In the genomic region with DNA sequence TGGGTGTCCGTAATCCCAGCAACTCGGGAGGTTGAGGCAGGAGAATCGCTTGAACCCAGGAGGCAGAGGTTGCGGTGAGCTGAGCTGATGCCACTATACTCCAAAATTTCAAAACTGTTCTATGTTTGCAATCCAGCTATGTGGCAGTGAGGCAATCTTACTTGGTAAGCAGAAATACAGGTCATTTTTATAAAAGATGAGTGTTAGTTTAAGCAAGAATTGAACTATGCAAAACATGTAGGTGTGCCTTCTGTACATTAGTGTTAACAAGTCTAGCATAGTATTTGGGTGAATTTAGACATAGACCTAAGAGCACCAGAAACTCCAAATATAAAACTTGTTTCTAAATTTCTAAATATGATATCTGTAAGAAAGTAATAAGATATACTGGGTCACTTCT, we compare ENCODE assay signal across 36 cellular contexts. TPM values are rescaled to one million over a fixed set of nuclear protein-coding genes. Genes with fewer than 3 reads are reported as not detected.
"Had no signal": no experiment of that assay in that cellular context is flagged by ENCODE, and none has a peak within 500 bp of the region (broad histone marks: within the 10 kb centered on the region; RNA-seq: fewer than 3 reads in every experiment).

No MANE protein-coding gene starts in this region.

- H3K36me3 Mint-ChIP-seq: activated CD4-positive, alpha-beta memory T cell treated with anti-CD3 and anti-CD28 coated beads for 36 hours; activated naive CD8-positive, alpha-beta T cell; activated naive CD8-positive, alpha-beta T cell treated with anti-CD3 and anti-CD28 coated beads, Interleukin-2, amount 10 ng/mL, durations not matched to agents 7 days and 5 days; brain had no signal

- H3K27ac ChIP-seq: ascending aorta, VCaP had no signal

- H3K4me3 Mint-ChIP-seq: activated B cell treated with CpG ODN at 0.5 μM for 24 hours; activated CD4-positive, alpha-beta memory T cell treated with anti-CD3 and anti-CD28 coated beads for 36 hours; activated CD4-positive, alpha-beta T cell treated with anti-CD3 and anti-CD28 coated beads, Interleukin-2, amount 10 ng/mL, durations not matched to agents 24 days and 14 days; activated CD8-positive, alpha-beta T cell treated with anti-CD3 and anti-CD28 coated beads for 36 hours; activated naive CD4-positive, alpha-beta T cell treated with anti-CD3 and anti-CD28 coated beads for 36 hours; activated naive CD8-positive, alpha-beta T cell; activated naive CD8-positive, alpha-beta T cell treated with anti-CD3 and anti-CD28 coated beads, Interleukin-2, amount 10 ng/mL, durations not matched to agents 7 days and 5 days; activated naive CD8-positive, alpha-beta T cell treated with anti-CD3 and anti-CD28 coated beads, Interleukin-2, amount 50 U/mL, for 24 hours; activated T-cell treated with anti-CD3 and anti-CD28 coated beads, Interleukin-2, amount 50 U/mL, for 4 hours; activated T-cell treated with anti-CD3 and anti-CD28 coated beads, Interleukin-2, amount 50 U/mL, for 72 hours; activated T-helper 1 cell treated with anti-CD3 and anti-CD28 coated beads, Interleukin-12 subunit alpha, Interleukin-12 subunit beta, Interleukin-2, Interleukin-4 antibody, amounts not matched to agents 30 ng/mL and 10 ng/mL and 1 ng/mL, durations not matched to agents 14 hours and 24 hours and 36 hours; activated T-helper 17 cell treated with anti-CD3 and anti-CD28 coated beads, Interleukin-2, amount 50 U/mL, for 72 hours; brain; T-helper 1 cell treated with Interleukin-12 subunit alpha and Interleukin-12 subunit beta and Interleukin-4 antibody, amounts not matched to agents 30 μg/mL and 1 μg/mL, for 36 hours; T-helper 2 cell treated with Interferon-gamma antibody and Interleukin-4, amounts not matched to agents 5 μg/mL and 100 μg/mL, for 36 hours had no signal

- DNase-seq: activated B cell treated with CpG ODN at 0.5 μM for 24 hours; activated CD4-positive, alpha-beta memory T cell treated with anti-CD3 and anti-CD28 coated beads for 36 hours; activated CD4-positive, alpha-beta T cell treated with anti-CD3 and anti-CD28 coated beads for 4 hours; activated CD4-positive, alpha-beta T cell treated with anti-CD3 and anti-CD28 coated beads, Interleukin-2, amount 10 ng/mL, durations not matched to agents 24 days and 14 days; activated CD4-positive, alpha-beta T cell treated with anti-CD3 and anti-CD28 coated beads, Interleukin-2, amount 50 U/mL, for 1 hour; activated CD4-positive, alpha-beta T cell treated with anti-CD3 and anti-CD28 coated beads, Interleukin-2, amount 50 U/mL, for 4 hours; activated CD4-positive, CD25-positive, alpha-beta regulatory T cell treated with anti-CD3 and anti-CD28 coated beads, Interleukin-2, amount 50 U/mL, for 72 hours; activated CD8-positive, alpha-beta memory T cell treated with anti-CD3 and anti-CD28 coated beads, Interleukin-2, amount 50 U/mL, for 4 hours; activated CD8-positive, alpha-beta T cell treated with anti-CD3 and anti-CD28 coated beads for 36 hours; activated effector memory CD4-positive, alpha-beta T cell treated with anti-CD3 and anti-CD28 coated beads, Interleukin-2, amount 50 U/mL, for 16 hours; activated gamma-delta T cell treated with Interleukin-2 at 50 U/mL for 16 hours; activated naive CD4-positive, alpha-beta T cell; activated naive CD4-positive, alpha-beta T cell treated with anti-CD3 and anti-CD28 coated beads for 36 hours; activated naive CD4-positive, alpha-beta T cell treated with anti-CD3 and anti-CD28 coated beads, Interleukin-2, amount 50 U/mL, for 16 hours; activated naive CD8-positive, alpha-beta T cell treated with anti-CD3 and anti-CD28 coated beads, Interleukin-2, amount 10 ng/mL, durations not matched to agents 7 days and 5 days; activated naive CD8-positive, alpha-beta T cell treated with anti-CD3 and anti-CD28 coated beads, Interleukin-2, amount 50 U/mL, for 24 hours; activated T-cell treated with anti-CD3 and anti-CD28 coated beads for 4 hours; activated T-cell treated with anti-CD3 and anti-CD28 coated beads, Interleukin-2, amount 50 U/mL, for 1 hour; activated T-cell treated with anti-CD3 and anti-CD28 coated beads, Interleukin-2, amount 50 U/mL, for 4 hours; activated T-cell treated with anti-CD3 and anti-CD28 coated beads, Interleukin-2, amount 50 U/mL, for 72 hours; amygdala; anterior cingulate cortex; central memory CD4-positive, alpha-beta T cell; T-helper 1 cell; T-helper 2 cell; T-helper 9 cell had no signal

- H3K4me1 Mint-ChIP-seq: activated B cell treated with CpG ODN at 0.5 μM for 24 hours; activated CD4-positive, alpha-beta T cell treated with anti-CD3 and anti-CD28 coated beads, Interleukin-2, amount 10 ng/mL, durations not matched to agents 24 days and 14 days; activated naive CD8-positive, alpha-beta T cell treated with anti-CD3 and anti-CD28 coated beads, Interleukin-2, amount 10 ng/mL, durations not matched to agents 7 days and 5 days; activated naive CD8-positive, alpha-beta T cell treated with anti-CD3 and anti-CD28 coated beads, Interleukin-2, amount 50 U/mL, for 24 hours; activated T-helper 17 cell treated with anti-CD3 and anti-CD28 coated beads, Interleukin-2, amount 50 U/mL, for 72 hours; brain had no signal

- H3K27me3 Mint-ChIP-seq: activated B cell treated with CpG ODN at 0.5 μM for 24 hours; activated CD4-positive, alpha-beta memory T cell treated with anti-CD3 and anti-CD28 coated beads for 36 hours; activated CD4-positive, alpha-beta T cell treated with anti-CD3 and anti-CD28 coated beads, Interleukin-2, amount 10 ng/mL, durations not matched to agents 24 days and 14 days; activated CD8-positive, alpha-beta T cell treated with anti-CD3 and anti-CD28 coated beads for 36 hours; activated naive CD8-positive, alpha-beta T cell; activated naive CD8-positive, alpha-beta T cell treated with anti-CD3 and anti-CD28 coated beads, Interleukin-2, amount 10 ng/mL, durations not matched to agents 7 days and 5 days; activated naive CD8-positive, alpha-beta T cell treated with anti-CD3 and anti-CD28 coated beads, Interleukin-2, amount 50 U/mL, for 24 hours; activated T-helper 17 cell treated with anti-CD3 and anti-CD28 coated beads, Interleukin-2, amount 50 U/mL, for 72 hours; brain had no signal

- H3K9me3 Mint-ChIP-seq: activated B cell treated with CpG ODN at 0.5 μM for 24 hours; activated CD4-positive, alpha-beta T cell treated with anti-CD3 and anti-CD28 coated beads, Interleukin-2, amount 10 ng/mL, durations not matched to agents 24 days and 14 days; activated naive CD4-positive, alpha-beta T cell treated with anti-CD3 and anti-CD28 coated beads for 36 hours; activated naive CD8-positive, alpha-beta T cell treated with anti-CD3 and anti-CD28 coated beads, Interleukin-2, amount 10 ng/mL, durations not matched to agents 7 days and 5 days; activated T-cell treated with anti-CD3 and anti-CD28 coated beads, Interleukin-2, amount 50 U/mL, for 72 hours; activated T-helper 17 cell treated with anti-CD3 and anti-CD28 coated beads, Interleukin-2, amount 50 U/mL, for 72 hours; brain; T-helper 1 cell treated with Interleukin-12 subunit alpha and Interleukin-12 subunit beta and Interleukin-4 antibody, amounts not matched to agents 30 μg/mL and 1 μg/mL, for 36 hours had no signal

- ATAC-seq: activated CD8-positive, alpha-beta T cell treated with anti-CD3 and anti-CD28 coated beads for 36 hours; activated naive CD8-positive, alpha-beta T cell treated with anti-CD3 and anti-CD28 coated beads, Interleukin-2, amount 50 U/mL, for 24 hours; activated T-cell treated with anti-CD3 and anti-CD28 coated beads, Interleukin-2, amount 50 U/mL, for 4 hours; activated T-cell treated with anti-CD3 and anti-CD28 coated beads, Interleukin-2, amount 50 U/mL, for 72 hours; activated T-helper 17 cell treated with anti-CD3 and anti-CD28 coated beads, Interleukin-2, amount 50 U/mL, for 72 hours had no signal

- H3K27ac Mint-ChIP-seq: activated B cell treated with CpG ODN at 0.5 μM for 24 hours; activated CD4-positive, alpha-beta memory T cell treated with anti-CD3 and anti-CD28 coated beads for 36 hours; activated CD4-positive, alpha-beta T cell treated with anti-CD3 and anti-CD28 coated beads, Interleukin-2, amount 10 ng/mL, durations not matched to agents 24 days and 14 days; activated CD8-positive, alpha-beta T cell treated with anti-CD3 and anti-CD28 coated beads for 36 hours; activated naive CD4-positive, alpha-beta T cell treated with anti-CD3 and anti-CD28 coated beads for 36 hours; activated naive CD8-positive, alpha-beta T cell; activated naive CD8-positive, alpha-beta T cell treated with anti-CD3 and anti-CD28 coated beads, Interleukin-2, amount 10 ng/mL, durations not matched to agents 7 days and 5 days; activated naive CD8-positive, alpha-beta T cell treated with anti-CD3 and anti-CD28 coated beads, Interleukin-2, amount 50 U/mL, for 24 hours; activated T-cell treated with anti-CD3 and anti-CD28 coated beads, Interleukin-2, amount 50 U/mL, for 72 hours; activated T-helper 1 cell treated with anti-CD3 and anti-CD28 coated beads, Interleukin-12 subunit alpha, Interleukin-12 subunit beta, Interleukin-2, Interleukin-4 antibody, amounts not matched to agents 30 ng/mL and 10 ng/mL and 1 ng/mL, durations not matched to agents 14 hours and 24 hours and 36 hours; activated T-helper 17 cell treated with anti-CD3 and anti-CD28 coated beads, Interleukin-2, amount 50 U/mL, for 72 hours; brain; T-helper 1 cell treated with Interleukin-12 subunit alpha and Interleukin-12 subunit beta and Interleukin-4 antibody, amounts not matched to agents 30 μg/mL and 1 μg/mL, for 36 hours; T-helper 2 cell treated with Interferon-gamma antibody and Interleukin-4, amounts not matched to agents 5 μg/mL and 100 μg/mL, for 36 hours had no signal

- H3K4me3 ChIP-seq: ascending aorta had no signal

RNA-seq across cellular contexts. Expression of a gene that starts 7.2 kb away (rescaled TPM):
- total RNA-seq: activated B cell treated with CpG ODN at 0.5 μM for 24 hours; activated CD4-positive, alpha-beta T cell treated with anti-CD3 and anti-CD28 coated beads, Interleukin-2, amount 10 ng/mL, durations not matched to agents 24 days and 14 days; activated T-cell treated with anti-CD3 and anti-CD28 coated beads, Interleukin-2, amount 50 U/mL, for 4 hours; activated T-helper 1 cell treated with anti-CD3 and anti-CD28 coated beads, Interleukin-12 subunit alpha, Interleukin-12 subunit beta, Interleukin-2, Interleukin-4 antibody, amounts not matched to agents 30 ng/mL and 10 ng/mL and 1 ng/mL, durations not matched to agents 14 hours and 24 hours and 36 hours; activated T-helper 17 cell treated with anti-CD3 and anti-CD28 coated beads, Interleukin-2, amount 50 U/mL, for 72 hours; ascending aorta; cerebellum had no signal

RNA-seq across cellular contexts. Expression of a gene that starts 53.3 kb away (rescaled TPM):
- total RNA-seq: activated B cell treated with CpG ODN at 0.5 μM for 24 hours; activated CD4-positive, alpha-beta memory T cell treated with anti-CD3 and anti-CD28 coated beads for 36 hours; activated CD4-positive, alpha-beta T cell treated with anti-CD3 and anti-CD28 coated beads, Interleukin-2, amount 10 ng/mL, durations not matched to agents 24 days and 14 days; activated CD8-positive, alpha-beta memory T cell treated with anti-CD3 and anti-CD28 coated beads for 36 hours; activated CD8-positive, alpha-beta T cell treated with anti-CD3 and anti-CD28 coated beads for 36 hours; activated naive CD8-positive, alpha-beta T cell treated with anti-CD3 and anti-CD28 coated beads, Interleukin-2, amount 10 ng/mL, durations not matched to agents 7 days and 5 days; activated T-cell treated with anti-CD3 and anti-CD28 coated beads, Interleukin-2, amount 50 U/mL, for 72 hours; activated T-helper 1 cell treated with anti-CD3 and anti-CD28 coated beads, Interleukin-12 subunit alpha, Interleukin-12 subunit beta, Interleukin-2, Interleukin-4 antibody, amounts not matched to agents 30 ng/mL and 10 ng/mL and 1 ng/mL, durations not matched to agents 14 hours and 24 hours and 36 hours; activated T-helper 17 cell treated with anti-CD3 and anti-CD28 coated beads, Interleukin-2, amount 50 U/mL, for 72 hours had no signal
